Comparison of ENCODE assay signal across 9 cellular contexts in the genomic region with DNA sequence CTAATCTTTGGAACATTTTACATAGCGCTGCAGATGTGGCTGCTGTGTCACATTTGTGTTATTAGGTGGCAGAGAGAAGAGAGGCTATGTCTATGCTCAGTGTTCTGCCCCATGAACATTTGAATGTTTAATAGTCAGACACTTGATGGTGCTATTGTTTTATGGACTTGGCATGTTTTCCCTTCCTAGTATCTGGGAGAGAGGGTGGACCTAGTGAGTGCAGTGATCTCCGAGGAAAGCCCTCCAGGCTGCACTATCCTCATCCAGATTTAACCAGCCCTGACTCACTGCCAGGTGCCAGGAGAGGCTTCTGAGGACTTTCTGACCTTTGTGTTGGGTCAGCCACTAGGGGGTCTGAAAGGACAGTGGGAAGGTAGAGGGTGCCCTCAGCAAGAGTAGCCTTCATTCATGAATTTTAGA. TPM values are rescaled to one million over a fixed set of nuclear protein-coding genes. Genes with fewer than 3 reads are reported as not detected.
DNase-seq lines count a peak whose midpoint lies in the region; ATAC-seq, FAIRE-seq and TF ChIP-seq lines count a peak whose summit lies in the region.
"Had no signal": no experiment of that assay in that cellular context is flagged by ENCODE, and none has a peak within 500 bp of the region (broad histone marks: within the 10 kb centered on the region; RNA-seq: fewer than 3 reads in every experiment).

No MANE protein-coding gene starts in this region.

- H2AFZ ChIP-seq in keratinocyte (ENCODE audit: control insufficient read depth, low read length): no peak overlapping the region

- CTCF ChIA-PET in Calu3 (lab: Charles Lee): no interaction called here

- DNase-seq in Calu3 (no peak), RPMI7951 (ENCODE audit: low read depth) (peak; percentile 31), keratinocyte (ENCODE audit: low read depth, low spot score) (no peak), HuH-7.5 (ENCODE audit: low spot score) (no peak), KG1 (lab: John Stamatoyannopoulos, UW) (no peak), type B pancreatic cell (ENCODE audit: extremely low spot score, unreplicated experiment) (no peak)

- H3K36me3 ChIP-seq in keratinocyte (ENCODE audit: control insufficient read depth in 2 of 2, extremely low read depth in 1 of 2, insufficient read depth in 2 of 2, low read length in 2 of 2): peaks cover 18 to 33% of the 10 kb centered on the region in 2 experiments

- dilution Hi-C loops in keratinocyte (cut with MboI; ENCODE audit: extremely low pct_ligation_motif_present, low sequenced_read_pairs): no loop called here

- H3K36me3 Mint-ChIP-seq in Calu3 (ENCODE audit: insufficient read depth, unreplicated experiment): peaks cover 66% of the 10 kb centered on the region
- peaks cover 28% of the 10 kb centered on the region for H3K36me3 Mint-ChIP-seq in type B pancreatic cell

- H3K27me3 Mint-ChIP-seq in Calu3 (ENCODE audit: unreplicated experiment): no peaks in the 10 kb centered on the region
- H3K27me3 Mint-ChIP-seq in type B pancreatic cell: no peaks in the 10 kb centered on the region

- peak; percentile 11 for TF ChIP-seq CTCF in Calu3 (IDR thresholded peaks at IDR 0.05; ENCODE audit: unreplicated experiment)
- peak in 1 of 3 experiments; percentile 37 for TF ChIP-seq CTCF in keratinocyte (optimal IDR thresholded peaks at IDR 0.05 in 1 of 3, IDR thresholded peaks at IDR 0.05 in 1 of 3, conservative IDR thresholded peaks at IDR 0.05 in 1 of 3; ENCODE audit: extremely low read depth in 1 of 3, insufficient read depth in 2 of 3, low read length in 3 of 3)
- no peak for TF ChIP-seq CTCF in type B pancreatic cell (conservative IDR thresholded peaks at IDR 0.05)

- peak overlapping the region; percentile 5 for H3K27ac ChIP-seq in keratinocyte (ENCODE audit: control insufficient read depth, insufficient read depth, low read length)

- no peak overlapping the region for H3K4me2 ChIP-seq in keratinocyte (ENCODE audit: control insufficient read depth, extremely low read depth, insufficient read depth, low read depth, low read length)

- H3K27ac Mint-ChIP-seq in Calu3 (ENCODE audit: unreplicated experiment): no peak overlapping the region
- H3K27ac Mint-ChIP-seq in type B pancreatic cell: no peak overlapping the region

- H3K4me1 Mint-ChIP-seq in Calu3 (ENCODE audit: low read depth, unreplicated experiment) (no peaks in the 10 kb centered on the region), type B pancreatic cell (ENCODE audit: unreplicated experiment) (peaks cover 5% of the 10 kb centered on the region)

- no peak for FAIRE-seq in keratinocyte (lab: Jason Lieb, UNC)

- H4K20me1 ChIP-seq in keratinocyte (ENCODE audit: control insufficient read depth, extremely low read depth, insufficient read depth, low read length): no peaks in the 10 kb centered on the region

- H3K9me3 ChIP-seq in keratinocyte (ENCODE audit: control insufficient read depth, low read depth, low read length): no peaks in the 10 kb centered on the region

- H3K27me3 ChIP-seq in keratinocyte (ENCODE audit: control insufficient read depth, extremely low read depth, insufficient read depth, low read length): no peaks in the 10 kb centered on the region

- ATAC-seq in GM21367 (IDR thresholded peaks at IDR 0.05; ENCODE audit: unreplicated experiment): peak; percentile 54
- no peak for ATAC-seq in HG02970 (IDR thresholded peaks at IDR 0.05; ENCODE audit: low FRiP score, unreplicated experiment)

- H3K4me3 ChIP-seq in keratinocyte (ENCODE audit: control insufficient read depth in 2 of 3, extremely low read depth in 1 of 3, insufficient read depth in 2 of 3, low read depth in 1 of 3, low read length in 3 of 3): no peak overlapping the region
- H3K4me3 ChIP-seq: lung had no signal

- intact Hi-C loops in Calu3 (cut with micrococcal nuclease; ENCODE audit: unreplicated experiment): loop anchor here (2.0 kb wide), 1 partner anchor 107 kb away; no protein-coding TSS in a partner anchor

- H3K9me1 ChIP-seq in keratinocyte (ENCODE audit: control insufficient read depth, extremely low read depth, insufficient read depth, low read length): no peaks in the 10 kb centered on the region

- H3K79me2 ChIP-seq in keratinocyte (ENCODE audit: control insufficient read depth, insufficient read depth, low read length): peaks cover 8% of the 10 kb centered on the region

- H3K4me1 ChIP-seq in keratinocyte (ENCODE audit: control insufficient read depth, extremely low read depth, insufficient read depth, low read length): no peaks in the 10 kb centered on the region

- H3K4me3 Mint-ChIP-seq in Calu3 (ENCODE audit: low read depth, unreplicated experiment) (no peak overlapping the region), type B pancreatic cell (no peak overlapping the region)

- BruUV-seq in Calu3 (replicated peaks; lab: Mats Ljungman, UMichigan): no TSS peak

- H3K9me3 Mint-ChIP-seq in Calu3 (ENCODE audit: low read depth, unreplicated experiment): no peaks in the 10 kb centered on the region
- no peaks in the 10 kb centered on the region for H3K9me3 Mint-ChIP-seq in type B pancreatic cell

- no peak overlapping the region for H3K9ac ChIP-seq in keratinocyte (ENCODE audit: control insufficient read depth, extremely low read depth, insufficient read depth, low read length)

RNA-seq across cellular contexts. Expression of gene ZFC3H1, which starts 24.3 kb away (rescaled TPM):
- total RNA-seq in Calu3 (2022) (64.0 and 66.6 TPM in 2 replicates), type B pancreatic cell (ENCODE audit: low replicate concordance) (35.8 and 38.2 TPM in 2 replicates)
- total RNA-seq in RPMI7951 (2014; rRNA removed; shearing (Covaris generic)): 7.7 and 12.0 TPM in 2 replicates
- 20.3 to 56.3 TPM (median 39.3 TPM) in 3 replicates for polyA plus RNA-seq in keratinocyte
- 30.1 TPM for polyA plus RNA-seq in keratinocyte (2011; ENCODE audit: low read depth)
- 10.1 and 25.5 TPM in 2 replicates for polyA plus RNA-seq in keratinocyte (2011; cell fraction: cytosol; rRNA removed)
- polyA plus RNA-seq in keratinocyte (2011; cell fraction: nucleus; rRNA removed): 131 and 172 TPM in 2 replicates
- 13.5 and 26.3 TPM in 2 replicates for polyA plus RNA-seq in keratinocyte (2012; ENCODE audit: low replicate concordance)
- 8.0 to 53.2 TPM (median 23.8 TPM) in 3 replicates for polyA minus RNA-seq in keratinocyte
- 8.2 TPM for polyA minus RNA-seq in keratinocyte (2011; cell fraction: cytosol; rRNA and poly(A)+ RNA removed)
- 52.9 and 98.6 TPM in 2 replicates for polyA minus RNA-seq in keratinocyte (2011; cell fraction: nucleus; rRNA and poly(A)+ RNA removed)

RNA-seq across cellular contexts. Expression of gene THAP2, which starts 24.8 kb away (rescaled TPM):
- total RNA-seq in Calu3 (2022) (8.3 and 9.6 TPM in 2 replicates), type B pancreatic cell (ENCODE audit: low replicate concordance) (4.9 and 8.9 TPM in 2 replicates)
- total RNA-seq in RPMI7951 (2014; rRNA removed; shearing (Covaris generic)): 5.1 and 7.1 TPM in 2 replicates
- 1.2 to 4.4 TPM (median 2.7 TPM) in 3 replicates for polyA plus RNA-seq in keratinocyte
- polyA plus RNA-seq in keratinocyte (2011; ENCODE audit: low read depth): 16.3 TPM
- 1.2 and 4.6 TPM in 2 replicates for polyA plus RNA-seq in keratinocyte (2011; cell fraction: cytosol; rRNA removed)
- 6.7 and 10.0 TPM in 2 replicates for polyA plus RNA-seq in keratinocyte (2011; cell fraction: nucleus; rRNA removed)
- polyA plus RNA-seq in keratinocyte (2012; ENCODE audit: low replicate concordance): 1.7 and 5.7 TPM in 2 replicates
- 0.69 to 1.9 TPM in 2 of 3 replicates, not detected in the other for polyA minus RNA-seq in keratinocyte
- 0.58 TPM for polyA minus RNA-seq in keratinocyte (2011; cell fraction: cytosol; rRNA and poly(A)+ RNA removed)
- 1.8 and 4.7 TPM in 2 replicates for polyA minus RNA-seq in keratinocyte (2011; cell fraction: nucleus; rRNA and poly(A)+ RNA removed)

RNA-seq across cellular contexts. Expression of gene TMEM19, which starts 46.5 kb away (rescaled TPM):
- total RNA-seq in Calu3 (2022): 20.6 and 29.6 TPM in 2 replicates
- 40.2 and 49.7 TPM in 2 replicates for total RNA-seq in RPMI7951 (2014; rRNA removed; shearing (Covaris generic))
- polyA plus RNA-seq in keratinocyte: 25.4 to 38.8 TPM (median 36.5 TPM) in 3 replicates
- polyA plus RNA-seq in keratinocyte (2011; ENCODE audit: low read depth): 3.1 TPM
- 11.2 and 18.7 TPM in 2 replicates for polyA plus RNA-seq in keratinocyte (2011; cell fraction: cytosol; rRNA removed)
- 28.0 and 35.1 TPM in 2 replicates for polyA plus RNA-seq in keratinocyte (2011; cell fraction: nucleus; rRNA removed)
- 7.9 and 15.2 TPM in 2 replicates for polyA plus RNA-seq in keratinocyte (2012; ENCODE audit: low replicate concordance)
- polyA minus RNA-seq in keratinocyte: 8.4 to 60.1 TPM (median 58.2 TPM) in 3 replicates
- 24.4 TPM for polyA minus RNA-seq in keratinocyte (2011; cell fraction: cytosol; rRNA and poly(A)+ RNA removed)
- 39.6 and 66.4 TPM in 2 replicates for polyA minus RNA-seq in keratinocyte (2011; cell fraction: nucleus; rRNA and poly(A)+ RNA removed)
- 11.4 and 15.3 TPM in 2 replicates for total RNA-seq in type B pancreatic cell (ENCODE audit: low replicate concordance)
